Comparison of ENCODE assay signal across 1 cellular context in the genomic region with DNA sequence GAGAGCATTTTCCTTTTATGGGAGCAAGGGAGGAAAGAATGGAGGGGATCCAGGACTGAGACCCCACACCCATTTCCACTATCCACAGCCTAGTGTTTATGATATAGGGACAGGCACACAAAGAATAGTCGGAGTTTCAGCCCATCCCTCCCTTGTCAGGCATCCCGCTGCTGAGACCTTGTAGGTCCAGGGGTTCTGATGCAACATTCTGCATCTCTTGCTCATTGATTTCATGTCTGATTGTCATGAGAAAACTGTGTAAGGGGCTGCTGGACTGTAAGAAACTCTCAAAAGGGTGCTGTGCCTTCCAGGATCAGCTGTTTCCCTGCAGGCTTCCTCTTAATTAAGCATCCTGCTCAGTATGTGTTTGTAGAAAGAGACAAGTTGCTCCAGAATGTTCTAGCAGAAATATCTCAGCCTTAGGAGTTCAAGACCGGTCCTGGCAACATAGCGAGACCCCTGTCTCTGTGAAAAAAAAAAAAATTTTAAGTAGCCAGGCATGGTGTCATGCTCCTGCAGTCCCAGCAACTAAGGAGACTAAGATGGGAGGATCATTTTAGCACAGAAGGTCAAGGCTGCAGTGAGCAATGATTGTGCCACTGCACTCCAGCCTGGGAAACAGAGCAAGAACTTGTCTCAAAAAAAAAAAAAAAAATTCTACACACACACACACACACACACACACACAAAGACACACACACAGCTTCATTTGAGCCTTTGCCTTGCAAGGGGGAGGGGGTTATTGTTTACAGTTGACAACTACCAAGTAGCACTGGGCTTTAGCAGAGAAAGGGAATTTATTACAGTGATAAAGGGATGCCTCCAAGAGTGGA.
TF ChIP-seq lines count a peak whose summit lies in the region.

No MANE protein-coding gene starts in this region.

TF ChIP-seq in K562, 482 proteins besides CTCF, POLR2A, EP300 and RAD21 (continued from another document and continues in another):
- TF ChIP-seq, protein P1, sequence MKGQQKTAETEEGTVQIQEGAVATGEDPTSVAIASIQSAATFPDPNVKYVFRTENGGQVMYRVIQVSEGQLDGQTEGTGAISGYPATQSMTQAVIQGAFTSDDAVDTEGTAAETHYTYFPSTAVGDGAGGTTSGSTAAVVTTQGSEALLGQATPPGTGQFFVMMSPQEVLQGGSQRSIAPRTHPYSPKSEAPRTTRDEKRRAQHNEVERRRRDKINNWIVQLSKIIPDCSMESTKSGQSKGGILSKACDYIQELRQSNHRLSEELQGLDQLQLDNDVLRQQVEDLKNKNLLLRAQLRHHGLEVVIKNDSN (CRISPR knock-in tag; IDR thresholded peaks at IDR 0.05) = no peak
- TF ChIP-seq BCOR (IDR thresholded peaks at IDR 0.05) (no peak), SNRNP70 (optimal IDR thresholded peaks at IDR 0.05; ENCODE audit: low read depth, low read length) (no peak), ZKSCAN3 (CRISPR knock-in tag; IDR thresholded peaks at IDR 0.05) (no peak), NEUROD1 (IDR thresholded peaks at IDR 0.05; ENCODE audit: borderline replicate concordance, low read depth, low read length, partially characterized antibody) (peak; percentile 32), PTTG1 (tag; IDR thresholded peaks at IDR 0.05; ENCODE audit: low read depth) (0 out of 2 replicates have a peak, but pooled peaks have one; percentile 11), CREBBP (IDR thresholded peaks at IDR 0.05; ENCODE audit: low read depth, low read length) (no peak), DIDO1 (tag; IDR thresholded peaks at IDR 0.05; ENCODE audit: low read depth) (no peak), ILK (tag; IDR thresholded peaks at IDR 0.05; ENCODE audit: borderline replicate concordance, low read depth) (no peak), ZNF57 (CRISPR knock-in tag; IDR thresholded peaks at IDR 0.05) (no peak), RFX5 (IDR thresholded peaks at IDR 0.05; ENCODE audit: low read depth, low read length) (no peak), SMAD2 (IDR thresholded peaks at IDR 0.05; ENCODE audit: low read depth, low read length) (no peak), PCBP2 (IDR thresholded peaks at IDR 0.05; ENCODE audit: low read depth, low read length, poor library complexity, severe bottlenecking) (no peak), TEAD1 (CRISPR knock-in tag; IDR thresholded peaks at IDR 0.05) (no peak), NFE2L1 (tag; IDR thresholded peaks at IDR 0.05; ENCODE audit: borderline replicate concordance, low read depth) (no peak), ZBED1 (IDR thresholded peaks at IDR 0.05) (no peak), ZNF785 (CRISPR knock-in tag; IDR thresholded peaks at IDR 0.05) (no peak), ZFP36 (IDR thresholded peaks at IDR 0.05; ENCODE audit: low read depth, low read length, partially characterized antibody) (no peak), DMBX1 (CRISPR knock-in tag; IDR thresholded peaks at IDR 0.05; ENCODE audit: borderline replicate concordance) (no peak), CBFB (CRISPR knock-in tag; IDR thresholded peaks at IDR 0.05) (no peak), SOX6 (IDR thresholded peaks at IDR 0.05) (0 out of 2 replicates have a peak, but pooled peaks have one; percentile 14), ZNF134 (CRISPR knock-in tag; conservative IDR thresholded peaks at IDR 0.05) (no peak), DPF2 (IDR thresholded peaks at IDR 0.05) (no peak; the same call in 1 of the 2 replicates), ZNF644 (tag; IDR thresholded peaks at IDR 0.05; ENCODE audit: low read depth) (no peak), PRMT5 (CRISPR knock-in tag; IDR thresholded peaks at IDR 0.05) (no peak), PHF8 (IDR thresholded peaks at IDR 0.05; ENCODE audit: borderline replicate concordance, low read length) (no peak), ZFX (CRISPR knock-in tag; IDR thresholded peaks at IDR 0.05) (no peak), GABPB1 (CRISPR knock-in tag; IDR thresholded peaks at IDR 0.05) (no peak), NCOA2 (IDR thresholded peaks at IDR 0.05; ENCODE audit: partially characterized antibody in 2 of 2) (no peak), GABPB2 (CRISPR knock-in tag; conservative IDR thresholded peaks at IDR 0.05) (no peak), ELF2 (CRISPR knock-in tag; IDR thresholded peaks at IDR 0.05) (no peak), RBM34 (IDR thresholded peaks at IDR 0.05; ENCODE audit: borderline replicate concordance, insufficient read depth, low read length) (no peak), EP400 (IDR thresholded peaks at IDR 0.05) (peak; percentile 78), ARNT (IDR thresholded peaks at IDR 0.05) (no peak), POLR2H (tag; IDR thresholded peaks at IDR 0.05; ENCODE audit: low read depth) (peak; percentile 44; the same call in 1 of the 2 replicates), ZNF263 (CRISPR knock-in tag; IDR thresholded peaks at IDR 0.05; ENCODE audit: borderline replicate concordance) (no peak), HSF4 (CRISPR knock-in tag; IDR thresholded peaks at IDR 0.05; ENCODE audit: borderline replicate concordance) (peak; percentile 16; the same call in 1 of the 2 replicates)
- TF ChIP-seq, protein P2, sequence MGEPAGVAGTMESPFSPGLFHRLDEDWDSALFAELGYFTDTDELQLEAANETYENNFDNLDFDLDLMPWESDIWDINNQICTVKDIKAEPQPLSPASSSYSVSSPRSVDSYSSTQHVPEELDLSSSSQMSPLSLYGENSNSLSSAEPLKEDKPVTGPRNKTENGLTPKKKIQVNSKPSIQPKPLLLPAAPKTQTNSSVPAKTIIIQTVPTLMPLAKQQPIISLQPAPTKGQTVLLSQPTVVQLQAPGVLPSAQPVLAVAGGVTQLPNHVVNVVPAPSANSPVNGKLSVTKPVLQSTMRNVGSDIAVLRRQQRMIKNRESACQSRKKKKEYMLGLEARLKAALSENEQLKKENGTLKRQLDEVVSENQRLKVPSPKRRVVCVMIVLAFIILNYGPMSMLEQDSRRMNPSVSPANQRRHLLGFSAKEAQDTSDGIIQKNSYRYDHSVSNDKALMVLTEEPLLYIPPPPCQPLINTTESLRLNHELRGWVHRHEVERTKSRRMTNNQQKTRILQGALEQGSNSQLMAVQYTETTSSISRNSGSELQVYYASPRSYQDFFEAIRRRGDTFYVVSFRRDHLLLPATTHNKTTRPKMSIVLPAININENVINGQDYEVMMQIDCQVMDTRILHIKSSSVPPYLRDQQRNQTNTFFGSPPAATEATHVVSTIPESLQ (CRISPR knock-in tag; IDR thresholded peaks at IDR 0.05) = no peak
- TF ChIP-seq, protein P3, sequence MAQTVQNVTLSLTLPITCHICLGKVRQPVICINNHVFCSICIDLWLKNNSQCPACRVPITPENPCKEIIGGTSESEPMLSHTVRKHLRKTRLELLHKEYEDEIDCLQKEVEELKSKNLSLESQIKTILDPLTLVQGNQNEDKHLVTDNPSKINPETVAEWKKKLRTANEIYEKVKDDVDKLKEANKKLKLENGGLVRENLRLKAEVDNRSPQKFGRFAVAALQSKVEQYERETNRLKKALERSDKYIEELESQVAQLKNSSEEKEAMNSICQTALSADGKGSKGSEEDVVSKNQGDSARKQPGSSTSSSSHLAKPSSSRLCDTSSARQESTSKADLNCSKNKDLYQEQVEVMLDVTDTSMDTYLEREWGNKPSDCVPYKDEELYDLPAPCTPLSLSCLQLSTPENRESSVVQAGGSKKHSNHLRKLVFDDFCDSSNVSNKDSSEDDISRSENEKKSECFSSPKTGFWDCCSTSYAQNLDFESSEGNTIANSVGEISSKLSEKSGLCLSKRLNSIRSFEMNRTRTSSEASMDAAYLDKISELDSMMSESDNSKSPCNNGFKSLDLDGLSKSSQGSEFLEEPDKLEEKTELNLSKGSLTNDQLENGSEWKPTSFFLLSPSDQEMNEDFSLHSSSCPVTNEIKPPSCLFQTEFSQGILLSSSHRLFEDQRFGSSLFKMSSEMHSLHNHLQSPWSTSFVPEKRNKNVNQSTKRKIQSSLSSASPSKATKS (CRISPR knock-in tag; IDR thresholded peaks at IDR 0.05) = 0 out of 2 replicates have a peak, but pooled peaks have one; percentile 42
- TF ChIP-seq, protein P4, sequence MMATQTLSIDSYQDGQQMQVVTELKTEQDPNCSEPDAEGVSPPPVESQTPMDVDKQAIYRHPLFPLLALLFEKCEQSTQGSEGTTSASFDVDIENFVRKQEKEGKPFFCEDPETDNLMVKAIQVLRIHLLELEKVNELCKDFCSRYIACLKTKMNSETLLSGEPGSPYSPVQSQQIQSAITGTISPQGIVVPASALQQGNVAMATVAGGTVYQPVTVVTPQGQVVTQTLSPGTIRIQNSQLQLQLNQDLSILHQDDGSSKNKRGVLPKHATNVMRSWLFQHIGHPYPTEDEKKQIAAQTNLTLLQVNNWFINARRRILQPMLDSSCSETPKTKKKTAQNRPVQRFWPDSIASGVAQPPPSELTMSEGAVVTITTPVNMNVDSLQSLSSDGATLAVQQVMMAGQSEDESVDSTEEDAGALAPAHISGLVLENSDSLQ (IDR thresholded peaks at IDR 0.05) = 0 out of 2 replicates have a peak, but pooled peaks have one; percentile 8
- TF ChIP-seq, protein P5, sequence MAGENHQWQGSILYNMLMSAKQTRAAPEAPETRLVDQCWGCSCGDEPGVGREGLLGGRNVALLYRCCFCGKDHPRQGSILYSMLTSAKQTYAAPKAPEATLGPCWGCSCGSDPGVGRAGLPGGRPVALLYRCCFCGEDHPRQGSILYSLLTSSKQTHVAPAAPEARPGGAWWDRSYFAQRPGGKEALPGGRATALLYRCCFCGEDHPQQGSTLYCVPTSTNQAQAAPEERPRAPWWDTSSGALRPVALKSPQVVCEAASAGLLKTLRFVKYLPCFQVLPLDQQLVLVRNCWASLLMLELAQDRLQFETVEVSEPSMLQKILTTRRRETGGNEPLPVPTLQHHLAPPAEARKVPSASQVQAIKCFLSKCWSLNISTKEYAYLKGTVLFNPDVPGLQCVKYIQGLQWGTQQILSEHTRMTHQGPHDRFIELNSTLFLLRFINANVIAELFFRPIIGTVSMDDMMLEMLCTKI (IDR thresholded peaks at IDR 0.05; ENCODE audit: partially characterized antibody) = no peak
- TF ChIP-seq, protein P6, sequence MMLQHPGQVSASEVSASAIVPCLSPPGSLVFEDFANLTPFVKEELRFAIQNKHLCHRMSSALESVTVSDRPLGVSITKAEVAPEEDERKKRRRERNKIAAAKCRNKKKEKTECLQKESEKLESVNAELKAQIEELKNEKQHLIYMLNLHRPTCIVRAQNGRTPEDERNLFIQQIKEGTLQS (IDR thresholded peaks at IDR 0.05) = peak; percentile 97
- TF ChIP-seq, protein P6 (CRISPR knock-in tag; conservative IDR thresholded peaks at IDR 0.05) = no peak
- TF ChIP-seq, protein P7, sequence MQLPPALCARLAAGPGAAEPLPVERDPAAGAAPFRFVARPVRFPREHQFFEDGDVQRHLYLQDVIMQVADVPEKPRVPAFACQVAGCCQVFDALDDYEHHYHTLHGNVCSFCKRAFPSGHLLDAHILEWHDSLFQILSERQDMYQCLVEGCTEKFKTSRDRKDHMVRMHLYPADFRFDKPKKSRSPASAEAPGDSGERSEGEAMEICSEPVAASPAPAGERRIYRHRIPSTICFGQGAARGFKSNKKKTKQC (CRISPR knock-in tag; IDR thresholded peaks at IDR 0.05) = no peak
- TF ChIP-seq, protein P8, sequence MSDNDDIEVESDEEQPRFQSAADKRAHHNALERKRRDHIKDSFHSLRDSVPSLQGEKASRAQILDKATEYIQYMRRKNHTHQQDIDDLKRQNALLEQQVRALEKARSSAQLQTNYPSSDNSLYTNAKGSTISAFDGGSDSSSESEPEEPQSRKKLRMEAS (CRISPR knock-in tag; IDR thresholded peaks at IDR 0.05) = no peak
- TF ChIP-seq, protein P9, sequence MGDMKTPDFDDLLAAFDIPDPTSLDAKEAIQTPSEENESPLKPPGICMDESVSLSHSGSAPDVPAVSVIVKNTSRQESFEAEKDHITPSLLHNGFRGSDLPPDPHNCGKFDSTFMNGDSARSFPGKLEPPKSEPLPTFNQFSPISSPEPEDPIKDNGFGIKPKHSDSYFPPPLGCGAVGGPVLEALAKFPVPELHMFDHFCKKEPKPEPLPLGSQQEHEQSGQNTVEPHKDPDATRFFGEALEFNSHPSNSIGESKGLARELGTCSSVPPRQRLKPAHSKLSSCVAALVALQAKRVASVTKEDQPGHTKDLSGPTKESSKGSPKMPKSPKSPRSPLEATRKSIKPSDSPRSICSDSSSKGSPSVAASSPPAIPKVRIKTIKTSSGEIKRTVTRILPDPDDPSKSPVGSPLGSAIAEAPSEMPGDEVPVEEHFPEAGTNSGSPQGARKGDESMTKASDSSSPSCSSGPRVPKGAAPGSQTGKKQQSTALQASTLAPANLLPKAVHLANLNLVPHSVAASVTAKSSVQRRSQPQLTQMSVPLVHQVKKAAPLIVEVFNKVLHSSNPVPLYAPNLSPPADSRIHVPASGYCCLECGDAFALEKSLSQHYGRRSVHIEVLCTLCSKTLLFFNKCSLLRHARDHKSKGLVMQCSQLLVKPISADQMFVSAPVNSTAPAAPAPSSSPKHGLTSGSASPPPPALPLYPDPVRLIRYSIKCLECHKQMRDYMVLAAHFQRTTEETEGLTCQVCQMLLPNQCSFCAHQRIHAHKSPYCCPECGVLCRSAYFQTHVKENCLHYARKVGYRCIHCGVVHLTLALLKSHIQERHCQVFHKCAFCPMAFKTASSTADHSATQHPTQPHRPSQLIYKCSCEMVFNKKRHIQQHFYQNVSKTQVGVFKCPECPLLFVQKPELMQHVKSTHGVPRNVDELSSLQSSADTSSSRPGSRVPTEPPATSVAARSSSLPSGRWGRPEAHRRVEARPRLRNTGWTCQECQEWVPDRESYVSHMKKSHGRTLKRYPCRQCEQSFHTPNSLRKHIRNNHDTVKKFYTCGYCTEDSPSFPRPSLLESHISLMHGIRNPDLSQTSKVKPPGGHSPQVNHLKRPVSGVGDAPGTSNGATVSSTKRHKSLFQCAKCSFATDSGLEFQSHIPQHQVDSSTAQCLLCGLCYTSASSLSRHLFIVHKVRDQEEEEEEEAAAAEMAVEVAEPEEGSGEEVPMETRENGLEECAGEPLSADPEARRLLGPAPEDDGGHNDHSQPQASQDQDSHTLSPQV (IDR thresholded peaks at IDR 0.05) = peak; percentile 53; the same call in 1 of the 2 replicates
- TF ChIP-seq, protein P10, sequence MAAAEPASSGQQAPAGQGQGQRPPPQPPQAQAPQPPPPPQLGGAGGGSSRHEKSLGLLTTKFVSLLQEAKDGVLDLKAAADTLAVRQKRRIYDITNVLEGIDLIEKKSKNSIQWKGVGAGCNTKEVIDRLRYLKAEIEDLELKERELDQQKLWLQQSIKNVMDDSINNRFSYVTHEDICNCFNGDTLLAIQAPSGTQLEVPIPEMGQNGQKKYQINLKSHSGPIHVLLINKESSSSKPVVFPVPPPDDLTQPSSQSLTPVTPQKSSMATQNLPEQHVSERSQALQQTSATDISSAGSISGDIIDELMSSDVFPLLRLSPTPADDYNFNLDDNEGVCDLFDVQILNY (CRISPR knock-in tag; IDR thresholded peaks at IDR 0.05) = no peak
- TF ChIP-seq, protein P11, sequence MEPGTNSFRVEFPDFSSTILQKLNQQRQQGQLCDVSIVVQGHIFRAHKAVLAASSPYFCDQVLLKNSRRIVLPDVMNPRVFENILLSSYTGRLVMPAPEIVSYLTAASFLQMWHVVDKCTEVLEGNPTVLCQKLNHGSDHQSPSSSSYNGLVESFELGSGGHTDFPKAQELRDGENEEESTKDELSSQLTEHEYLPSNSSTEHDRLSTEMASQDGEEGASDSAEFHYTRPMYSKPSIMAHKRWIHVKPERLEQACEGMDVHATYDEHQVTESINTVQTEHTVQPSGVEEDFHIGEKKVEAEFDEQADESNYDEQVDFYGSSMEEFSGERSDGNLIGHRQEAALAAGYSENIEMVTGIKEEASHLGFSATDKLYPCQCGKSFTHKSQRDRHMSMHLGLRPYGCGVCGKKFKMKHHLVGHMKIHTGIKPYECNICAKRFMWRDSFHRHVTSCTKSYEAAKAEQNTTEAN (CRISPR knock-in tag; IDR thresholded peaks at IDR 0.05) = no peak
